In genomic region chr17:28926366-28926765, GRCh38 we compare ENCODE assay signal across 9 cellular contexts. TPM values are rescaled to one million over a fixed set of nuclear protein-coding genes. Genes with fewer than 3 reads are reported as not detected.
DNase-seq lines count a peak whose midpoint lies in the region; ATAC-seq and TF ChIP-seq lines count a peak whose summit lies in the region.
"Had no signal": no experiment of that assay in that cellular context is flagged by ENCODE, and none has a peak within 500 bp of the region (broad histone marks: within the 10 kb centered on the region; RNA-seq: fewer than 3 reads in every experiment).

No MANE protein-coding gene starts in this region.

- no peak for TF ChIP-seq POLR2A in stomach (IDR thresholded peaks at IDR 0.05)

- H3K27me3 Mint-ChIP-seq in activated CD4-positive, alpha-beta T cell treated with anti-CD3 and anti-CD28 coated beads, Interleukin-2, amount 10 ng/mL, durations not matched to agents 7 days and 5 days, result no peaks in the 10 kb centered on the region
- H3K27me3 Mint-ChIP-seq in activated CD4-positive, alpha-beta memory T cell treated with anti-CD3 and anti-CD28 coated beads, Interleukin-2, amount 10 ng/mL, durations not matched to agents 7 days and 5 days, result no peaks in the 10 kb centered on the region
- H3K27me3 Mint-ChIP-seq in immature natural killer cell (ENCODE audit: low read depth in 3 of 3), result peaks cover 3 to 13% (median 7%) of the 10 kb centered on the region in 3 donors

- POLR2A ChIA-PET in activated CD4-positive, alpha-beta T cell treated with anti-CD3 and anti-CD28 coated beads, Interleukin-2, amount 10 ng/mL, durations not matched to agents 7 days and 5 days (lab: Charles Lee), result no interaction called here
- POLR2A ChIA-PET in activated CD4-positive, alpha-beta memory T cell treated with anti-CD3 and anti-CD28 coated beads, Interleukin-2, amount 10 ng/mL, durations not matched to agents 7 days and 5 days (lab: Charles Lee), result interaction anchor here (0.7 to 4.4 kb wide), 15 partner anchors 9 to 330 kb away, joined by 3 to 59 read pairs (median 5); partner anchors contain the start of genes FAM222B, FLOT2, PHF12 and RPL23A

- TF ChIP-seq CTCF in stomach (IDR thresholded peaks at IDR 0.05), result no peak

- peak overlapping the region; percentile 7 to 73 (median 68) for H3K27ac ChIP-seq in stomach

- WGBS in stomach, 5 donors, result 69 to 90% (median 80%) methylated on average over 2 of the region's 2 CpGs

- no peak for ATAC-seq in HG02840 (IDR thresholded peaks at IDR 0.05; ENCODE audit: low FRiP score, unreplicated experiment)

- H3K36me3 ChIP-seq in stomach, result peaks cover 17 to 68% (median 52%) of the 10 kb centered on the region in 4 donors

- no peak for DNase-seq in activated CD4-positive, alpha-beta T cell treated with anti-CD3 and anti-CD28 coated beads, Interleukin-2, amount 10 ng/mL, durations not matched to agents 7 days and 5 days
- DNase-seq in activated CD4-positive, alpha-beta T cell treated with anti-CD3 and anti-CD28 coated beads, Interleukin-2, amount 50 U/mL, for 4 hours, result no peak
- DNase-seq in activated CD4-positive, alpha-beta memory T cell treated with anti-CD3 and anti-CD28 coated beads, Interleukin-2, amount 10 ng/mL, durations not matched to agents 7 days and 5 days, result no peak
- DNase-seq in immature natural killer cell (no peak), stomach (no peak), midbrain (lab: John Stamatoyannopoulos, UW) (no peak), NCI-H1105 treated with DMSO at 0.1 percent for 48 hours (lab: John Stamatoyannopoulos, UW) (no peak)
- DNase-seq: stimulated activated CD4-positive, alpha-beta T cell treated with anti-CD3 and anti-CD28 coated beads, Interleukin-4, amount 100 ng/mL, for 1 hour had no signal

- H3K27me3 ChIP-seq in stomach, result no peaks in the 10 kb centered on the region

- intact Hi-C loops in stomach (cut with DNase I; ENCODE audit: low total_unique reads), result no loop called here

- peaks cover 9% of the 10 kb centered on the region for H3K9me3 Mint-ChIP-seq in activated CD4-positive, alpha-beta T cell treated with anti-CD3 and anti-CD28 coated beads, Interleukin-2, amount 10 ng/mL, durations not matched to agents 7 days and 5 days
- peaks cover 10% of the 10 kb centered on the region for H3K9me3 Mint-ChIP-seq in activated CD4-positive, alpha-beta memory T cell treated with anti-CD3 and anti-CD28 coated beads, Interleukin-2, amount 10 ng/mL, durations not matched to agents 7 days and 5 days
- no peaks in the 10 kb centered on the region for H3K9me3 Mint-ChIP-seq in immature natural killer cell

- H3K4me3 Mint-ChIP-seq in activated CD4-positive, alpha-beta T cell treated with anti-CD3 and anti-CD28 coated beads, Interleukin-2, amount 10 ng/mL, durations not matched to agents 7 days and 5 days, result peak overlapping the region; percentile 28
- no peak overlapping the region for H3K4me3 Mint-ChIP-seq in activated CD4-positive, alpha-beta memory T cell treated with anti-CD3 and anti-CD28 coated beads, Interleukin-2, amount 10 ng/mL, durations not matched to agents 7 days and 5 days
- peak overlapping the region; percentile 57 to 79 (median 69) for H3K4me3 Mint-ChIP-seq in immature natural killer cell

- peak overlapping the region; percentile 92 for H3K27ac Mint-ChIP-seq in activated CD4-positive, alpha-beta T cell treated with anti-CD3 and anti-CD28 coated beads, Interleukin-2, amount 10 ng/mL, durations not matched to agents 7 days and 5 days
- H3K27ac Mint-ChIP-seq in activated CD4-positive, alpha-beta memory T cell treated with anti-CD3 and anti-CD28 coated beads, Interleukin-2, amount 10 ng/mL, durations not matched to agents 7 days and 5 days, result peak overlapping the region; percentile 78
- H3K27ac Mint-ChIP-seq in immature natural killer cell, result peak overlapping the region; percentile 95 to 99 (median 97)

- no peak for TF ChIP-seq EP300 in stomach (IDR thresholded peaks at IDR 0.05)

- peaks cover 72% of the 10 kb centered on the region for H3K36me3 Mint-ChIP-seq in activated CD4-positive, alpha-beta T cell treated with anti-CD3 and anti-CD28 coated beads, Interleukin-2, amount 10 ng/mL, durations not matched to agents 7 days and 5 days (ENCODE audit: low read depth)
- H3K36me3 Mint-ChIP-seq in activated CD4-positive, alpha-beta memory T cell treated with anti-CD3 and anti-CD28 coated beads, Interleukin-2, amount 10 ng/mL, durations not matched to agents 7 days and 5 days (ENCODE audit: low read depth), result peaks cover 85% of the 10 kb centered on the region
- peaks cover 16 to 33% (median 27%) of the 10 kb centered on the region in 3 donors for H3K36me3 Mint-ChIP-seq in immature natural killer cell

- H3K9me3 ChIP-seq in stomach, result peaks cover 0 to 7% (median 0%) of the 10 kb centered on the region in 4 donors

- peaks cover 62% of the 10 kb centered on the region for H3K4me1 Mint-ChIP-seq in activated CD4-positive, alpha-beta T cell treated with anti-CD3 and anti-CD28 coated beads, Interleukin-2, amount 10 ng/mL, durations not matched to agents 7 days and 5 days
- peaks cover 48% of the 10 kb centered on the region for H3K4me1 Mint-ChIP-seq in activated CD4-positive, alpha-beta memory T cell treated with anti-CD3 and anti-CD28 coated beads, Interleukin-2, amount 10 ng/mL, durations not matched to agents 7 days and 5 days
- peaks cover 66 to 80% of the 10 kb centered on the region in 2 donors for H3K4me1 Mint-ChIP-seq in immature natural killer cell

- H3K4me3 ChIP-seq in stomach, result no peak overlapping the region

- H3K4me1 ChIP-seq in stomach, result peaks cover 10 to 60% (median 35%) of the 10 kb centered on the region in 4 donors

- CTCF ChIA-PET in activated CD4-positive, alpha-beta T cell treated with anti-CD3 and anti-CD28 coated beads, Interleukin-2, amount 10 ng/mL, durations not matched to agents 7 days and 5 days (lab: Charles Lee), result interaction anchor here (1.0 to 3.4 kb wide), 5 partner anchors 9 to 199 kb away, joined by 3 to 23 read pairs (median 4); partner anchors contain the start of gene NEK8
- CTCF ChIA-PET in activated CD4-positive, alpha-beta memory T cell treated with anti-CD3 and anti-CD28 coated beads, Interleukin-2, amount 10 ng/mL, durations not matched to agents 7 days and 5 days (lab: Charles Lee), result interaction anchor here (0.7 to 2.4 kb wide), 10 partner anchors 11 to 199 kb away, joined by 3 to 12 read pairs (median 4); partner anchors contain the start of gene DHRS13

RNA-seq across cellular contexts. Expression of gene DHRS13, which starts 23.5 kb away (rescaled TPM):
- total RNA-seq in activated CD4-positive, alpha-beta T cell treated with anti-CD3 and anti-CD28 coated beads, Interleukin-2, amount 10 ng/mL, durations not matched to agents 7 days and 5 days, result 10 to 100 TPM; 26.8 to 27.8 TPM
- 10 to 100 TPM; 25.2 to 25.7 TPM for total RNA-seq in activated CD4-positive, alpha-beta memory T cell treated with anti-CD3 and anti-CD28 coated beads, Interleukin-2, amount 10 ng/mL, durations not matched to agents 7 days and 5 days
- polyA plus RNA-seq in immature natural killer cell (10 to 100 TPM; 21.4 to 27.4 (median 22.2) TPM), stomach (10 to 100 TPM in 1 of 3 donors, 1 to 10 TPM in 2; 4.4 to 13.4 (median 6.0) TPM)
- total RNA-seq in stomach, result 10 to 100 TPM in 2 of 5 donors, 1 to 10 TPM in 2, not detected in 1; 6.4 to 33.5 (median 9.3) TPM

RNA-seq across cellular contexts. Expression of gene PHF12, which starts 25.0 kb away (rescaled TPM):
- 10 to 100 TPM; 72.3 to 78.1 TPM for total RNA-seq in activated CD4-positive, alpha-beta T cell treated with anti-CD3 and anti-CD28 coated beads, Interleukin-2, amount 10 ng/mL, durations not matched to agents 7 days and 5 days
- 10 to 100 TPM; 75.6 to 78.8 TPM for total RNA-seq in activated CD4-positive, alpha-beta memory T cell treated with anti-CD3 and anti-CD28 coated beads, Interleukin-2, amount 10 ng/mL, durations not matched to agents 7 days and 5 days
- 10 to 100 TPM in 1 of 3 donors, 1 to 10 TPM in 2; 1.2 to 15.3 (median 3.9) TPM for polyA plus RNA-seq in immature natural killer cell
- 100 to 1,000 TPM in 1 of 5 donors, 10 to 100 TPM in 4; 23.2 to 206 (median 48.5) TPM for total RNA-seq in stomach
- 1 to 10 TPM; 8.3 to 9.8 (median 8.6) TPM for polyA plus RNA-seq in stomach

RNA-seq across cellular contexts. Expression of gene FLOT2, which starts 28.8 kb away (rescaled TPM):
- total RNA-seq in activated CD4-positive, alpha-beta T cell treated with anti-CD3 and anti-CD28 coated beads, Interleukin-2, amount 10 ng/mL, durations not matched to agents 7 days and 5 days, result 100 to 1,000 TPM; 200 to 212 TPM
- total RNA-seq in activated CD4-positive, alpha-beta memory T cell treated with anti-CD3 and anti-CD28 coated beads, Interleukin-2, amount 10 ng/mL, durations not matched to agents 7 days and 5 days, result 100 to 1,000 TPM; 193 to 200 TPM
- polyA plus RNA-seq in immature natural killer cell (100 to 1,000 TPM; 275 to 360 (median 296) TPM), stomach (10 to 100 TPM; 32.1 to 43.2 (median 37.0) TPM)
- total RNA-seq in stomach, result 10 to 100 TPM; 19.5 to 80.5 (median 42.4) TPM
